In the genomic region with DNA sequence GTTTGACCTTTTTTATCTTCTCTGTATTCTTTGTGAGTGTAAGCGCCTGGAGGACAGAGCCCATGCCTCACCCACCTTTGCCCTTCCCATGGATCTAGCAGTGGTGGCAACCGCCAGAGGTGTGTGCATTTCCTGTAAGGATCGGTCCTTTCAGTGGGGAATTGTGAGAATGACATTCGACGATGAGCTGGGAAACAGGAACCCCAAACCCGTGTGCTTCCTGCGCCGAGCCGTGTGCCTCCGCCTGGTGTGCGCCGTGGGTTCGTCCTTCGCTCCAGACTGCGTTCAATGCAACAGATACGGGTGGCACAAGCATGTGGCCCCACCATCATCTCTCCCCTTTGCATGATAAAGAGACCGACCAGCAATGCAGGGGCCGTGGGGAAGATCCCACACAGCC, we compare ENCODE assay signal across 21 cellular contexts. TPM values are rescaled to one million over a fixed set of nuclear protein-coding genes. Genes with fewer than 3 reads are reported as not detected.
DNase-seq lines count a peak whose midpoint lies in the region; ATAC-seq, FAIRE-seq and TF ChIP-seq lines count a peak whose summit lies in the region.
"Had no signal": no experiment of that assay in that cellular context is flagged by ENCODE, and none has a peak within 500 bp of the region (broad histone marks: within the 10 kb centered on the region; RNA-seq: fewer than 3 reads in every experiment).

No MANE protein-coding gene starts in this region.

- POLR2A ChIA-PET in naive thymus-derived CD4-positive, alpha-beta T cell (lab: Charles Lee): no interaction called here

- H3K4me2 ChIP-seq in astrocyte (ENCODE audit: low read length): no peak overlapping the region

- H3K4me3 Mint-ChIP-seq in activated naive CD4-positive, alpha-beta T cell treated with anti-CD3 and anti-CD28 coated beads, Interleukin-2, amount 50 U/mL, for 24 hours: peak overlapping the region; percentile 42
- H3K4me3 Mint-ChIP-seq in astrocyte (ENCODE audit: unreplicated experiment): peak overlapping the region; percentile 69
- H3K4me3 Mint-ChIP-seq in naive thymus-derived CD4-positive, alpha-beta T cell: peak overlapping the region in 7 of 10 donors; percentile 12 to 85 (median 55)
- H3K4me3 Mint-ChIP-seq in stimulated activated naive CD8-positive, alpha-beta T cell treated with anti-CD3 and anti-CD28 coated beads, Interleukin-15, amount 100 ng/mL, for 72 hours: peak overlapping the region; percentile 40 to 56

- H3K27ac Mint-ChIP-seq in activated naive CD4-positive, alpha-beta T cell treated with anti-CD3 and anti-CD28 coated beads, Interleukin-2, amount 50 U/mL, for 24 hours: no peak overlapping the region
- no peak overlapping the region for H3K27ac Mint-ChIP-seq in astrocyte (ENCODE audit: unreplicated experiment)
- H3K27ac Mint-ChIP-seq in naive thymus-derived CD4-positive, alpha-beta T cell: no peak overlapping the region
- no peak overlapping the region for H3K27ac Mint-ChIP-seq in stimulated activated naive CD8-positive, alpha-beta T cell treated with anti-CD3 and anti-CD28 coated beads, Interleukin-15, amount 100 ng/mL, for 72 hours
- H3K27ac Mint-ChIP-seq: CD14-positive monocyte had no signal

- peaks cover 19% of the 10 kb centered on the region for H3K4me1 ChIP-seq in astrocyte (ENCODE audit: insufficient read depth, low read length)
- no peaks in the 10 kb centered on the region for H3K4me1 ChIP-seq in naive thymus-derived CD4-positive, alpha-beta T cell (ENCODE audit: control insufficient read depth in 2 of 2, insufficient read depth in 2 of 2, low read length in 2 of 2)

- H3K4me1 Mint-ChIP-seq in activated naive CD4-positive, alpha-beta T cell treated with anti-CD3 and anti-CD28 coated beads, Interleukin-2, amount 50 U/mL, for 24 hours: peaks cover 5% of the 10 kb centered on the region
- H3K4me1 Mint-ChIP-seq in astrocyte (ENCODE audit: low read depth, unreplicated experiment): peaks cover 36% of the 10 kb centered on the region
- peaks cover 0 to 19% (median 5%) of the 10 kb centered on the region in 7 donors for H3K4me1 Mint-ChIP-seq in naive thymus-derived CD4-positive, alpha-beta T cell
- peaks cover 10% of the 10 kb centered on the region for H3K4me1 Mint-ChIP-seq in stimulated activated naive CD8-positive, alpha-beta T cell treated with anti-CD3 and anti-CD28 coated beads, Interleukin-15, amount 100 ng/mL, for 72 hours
- H3K4me1 Mint-ChIP-seq: CD14-positive monocyte had no signal

- no peaks in the 10 kb centered on the region for H3K36me3 Mint-ChIP-seq in activated naive CD4-positive, alpha-beta T cell treated with anti-CD3 and anti-CD28 coated beads, Interleukin-2, amount 50 U/mL, for 24 hours
- peaks cover 3% of the 10 kb centered on the region for H3K36me3 Mint-ChIP-seq in astrocyte (ENCODE audit: low read depth, unreplicated experiment)
- no peaks in the 10 kb centered on the region for H3K36me3 Mint-ChIP-seq in naive thymus-derived CD4-positive, alpha-beta T cell
- H3K36me3 Mint-ChIP-seq: CD14-positive monocyte had no signal

- H3K27me3 ChIP-seq in astrocyte (ENCODE audit: insufficient read depth, low read length): no peaks in the 10 kb centered on the region
- H3K27me3 ChIP-seq in naive thymus-derived CD4-positive, alpha-beta T cell (ENCODE audit: control insufficient read depth in 2 of 2, insufficient read depth in 2 of 2, low read length in 2 of 2): peaks cover 0 to 6% of the 10 kb centered on the region in 2 donors
- H3K27me3 ChIP-seq: body of pancreas, thyroid gland had no signal

- ATAC-seq in naive thymus-derived CD4-positive, alpha-beta T cell: no peak
- ATAC-seq in stimulated activated naive CD8-positive, alpha-beta T cell treated with anti-CD3 and anti-CD28 coated beads, Interleukin-15, amount 100 ng/mL, for 72 hours: no peak
- ATAC-seq in HG03025 (IDR thresholded peaks at IDR 0.05; ENCODE audit: low FRiP score, unreplicated experiment): no peak
- ATAC-seq: body of pancreas, heart left ventricle, left ventricle myocardium superior had no signal

- no peaks in the 10 kb centered on the region for H3K36me3 ChIP-seq in astrocyte (ENCODE audit: insufficient read depth, low read length)
- H3K36me3 ChIP-seq in naive thymus-derived CD4-positive, alpha-beta T cell (ENCODE audit: control insufficient read depth in 2 of 3, insufficient read depth in 3 of 3, low read length in 3 of 3): no peaks in the 10 kb centered on the region
- H3K36me3 ChIP-seq: heart left ventricle, thyroid gland had no signal

- H3K9ac ChIP-seq in astrocyte (ENCODE audit: low read length): no peak overlapping the region
- H3K9ac ChIP-seq: parathyroid adenoma had no signal

- DNase-seq in activated naive CD4-positive, alpha-beta T cell treated with anti-CD3 and anti-CD28 coated beads, Interleukin-2, amount 50 U/mL, for 16 hours: no peak
- DNase-seq in astrocyte (ENCODE audit: low read depth) (no peak), D341Med (ENCODE audit: low spot score) (no peak), NCI-H1694 (lab: John Stamatoyannopoulos, UW) (no peak)
- no peak for DNase-seq in naive thymus-derived CD4-positive, alpha-beta T cell
- no peak for DNase-seq in stimulated activated naive CD8-positive, alpha-beta T cell treated with anti-CD3 and anti-CD28 coated beads, Interleukin-15, amount 100 ng/mL, for 72 hours
- DNase-seq: activated gamma-delta T cell, body of pancreas, DMS53, GF-D8, heart left ventricle, NCI-H1436, NCI-H526, thyroid gland had no signal

- FAIRE-seq in astrocyte (lab: Jason Lieb, UNC): no peak
- FAIRE-seq: endometrium had no signal

- H4K20me1 ChIP-seq in astrocyte (ENCODE audit: insufficient read depth, low read length): peaks cover 25% of the 10 kb centered on the region

- no peak overlapping the region for H3K4me3 ChIP-seq in astrocyte (ENCODE audit: insufficient read depth, low read depth, low read length)
- no peak overlapping the region for H3K4me3 ChIP-seq in naive thymus-derived CD4-positive, alpha-beta T cell (ENCODE audit: low read length)
- H3K4me3 ChIP-seq: body of pancreas, GM23248, thyroid gland had no signal

- H2AFZ ChIP-seq in astrocyte (ENCODE audit: low read depth, low read length): no peak overlapping the region
- H2AFZ ChIP-seq: parathyroid adenoma had no signal

- peaks cover 34% of the 10 kb centered on the region for H3K27me3 Mint-ChIP-seq in activated naive CD4-positive, alpha-beta T cell treated with anti-CD3 and anti-CD28 coated beads, Interleukin-2, amount 50 U/mL, for 24 hours
- H3K27me3 Mint-ChIP-seq in astrocyte (ENCODE audit: low read depth, unreplicated experiment): peaks cover 3% of the 10 kb centered on the region
- H3K27me3 Mint-ChIP-seq in naive thymus-derived CD4-positive, alpha-beta T cell: peaks cover 43 to 58% (median 53%) of the 10 kb centered on the region in 5 donors
- H3K27me3 Mint-ChIP-seq in stimulated activated naive CD8-positive, alpha-beta T cell treated with anti-CD3 and anti-CD28 coated beads, Interleukin-15, amount 100 ng/mL, for 72 hours: peaks cover 70% of the 10 kb centered on the region

- H3K27ac ChIP-seq in astrocyte (ENCODE audit: low read depth, low read length): no peak overlapping the region
- H3K27ac ChIP-seq in naive thymus-derived CD4-positive, alpha-beta T cell (ENCODE audit: low read depth, low read length): no peak overlapping the region
- H3K27ac ChIP-seq: parathyroid adenoma, thyroid gland had no signal

- H3K9me3 Mint-ChIP-seq in activated naive CD4-positive, alpha-beta T cell treated with anti-CD3 and anti-CD28 coated beads, Interleukin-2, amount 50 U/mL, for 24 hours: no peaks in the 10 kb centered on the region
- no peaks in the 10 kb centered on the region for H3K9me3 Mint-ChIP-seq in astrocyte (ENCODE audit: unreplicated experiment)
- peaks cover 0 to under 1% (median 0%) of the 10 kb centered on the region in 11 donors for H3K9me3 Mint-ChIP-seq in naive thymus-derived CD4-positive, alpha-beta T cell
- H3K9me3 Mint-ChIP-seq in stimulated activated naive CD8-positive, alpha-beta T cell treated with anti-CD3 and anti-CD28 coated beads, Interleukin-15, amount 100 ng/mL, for 72 hours: no peaks in the 10 kb centered on the region

- CTCF ChIA-PET in naive thymus-derived CD4-positive, alpha-beta T cell (lab: Charles Lee): no interaction called here

- H3K79me2 ChIP-seq in astrocyte (ENCODE audit: insufficient read depth, low read length): peaks cover 31% of the 10 kb centered on the region

- intact Hi-C loops in naive thymus-derived CD4-positive, alpha-beta T cell (cut with micrococcal nuclease): no loop called here

- TF ChIP-seq CTCF in astrocyte (IDR thresholded peaks at IDR 0.05; ENCODE audit: insufficient read depth, low read depth, low read length): no peak

- no peaks in the 10 kb centered on the region for H3K9me3 ChIP-seq in astrocyte (ENCODE audit: insufficient read depth, low read depth, low read length)
- no peaks in the 10 kb centered on the region for H3K9me3 ChIP-seq in naive thymus-derived CD4-positive, alpha-beta T cell (ENCODE audit: control insufficient read depth in 2 of 3, low read length in 3 of 3)
- H3K9me3 ChIP-seq: body of pancreas, heart left ventricle, thyroid gland had no signal

RNA-seq across cellular contexts. Expression of a gene that starts 1.7 kb away (rescaled TPM):
- 27.3 and 30.1 TPM in 2 replicates for total RNA-seq in astrocyte
- 1 to 10 TPM; 3.7 to 8.7 (median 7.4) TPM for total RNA-seq in naive thymus-derived CD4-positive, alpha-beta T cell
- 1 to 10 TPM; 1.1 to 2.9 TPM for polyA plus RNA-seq in naive thymus-derived CD4-positive, alpha-beta T cell
- polyA plus RNA-seq: CD14-positive monocyte had no signal
